In the genomic region with DNA sequence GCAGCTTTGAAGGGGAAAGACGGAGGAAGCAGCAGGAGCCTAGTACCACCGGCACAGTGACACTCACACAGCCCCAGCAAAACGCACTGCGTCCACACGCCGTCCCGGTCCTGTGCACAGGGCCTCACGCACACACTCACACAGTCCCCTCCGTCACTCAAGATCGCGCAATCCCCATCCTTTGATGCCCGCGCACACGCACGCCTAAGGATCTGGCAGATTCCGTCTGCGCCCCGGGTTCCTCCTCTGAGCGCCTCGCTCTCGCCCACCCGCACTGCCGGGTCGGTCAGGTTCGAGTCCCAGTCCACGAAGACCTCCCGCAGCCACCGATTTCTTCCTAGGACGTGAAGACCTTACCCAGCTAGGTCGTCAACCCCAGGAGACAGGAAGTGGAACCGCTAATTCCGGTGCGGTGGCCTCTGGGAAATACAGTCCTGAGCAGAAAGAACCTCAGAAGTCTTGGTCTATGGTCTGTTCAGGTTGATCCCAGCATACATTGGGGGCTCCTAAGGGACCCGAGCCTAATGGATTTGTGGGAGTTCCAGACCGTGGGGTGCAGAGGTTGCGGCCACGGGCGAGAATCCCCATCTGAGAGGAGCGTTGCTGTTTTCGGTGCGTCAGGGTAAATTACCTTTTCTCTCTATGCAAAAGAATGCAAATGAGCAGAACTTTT, we compare ENCODE assay signal across 7 cellular contexts. TPM values are rescaled to one million over a fixed set of nuclear protein-coding genes. Genes with fewer than 3 reads are reported as not detected.
DNase-seq lines count a peak whose midpoint lies in the region; ATAC-seq, FAIRE-seq and TF ChIP-seq lines count a peak whose summit lies in the region.

ZNF780B (minus strand) TSS at position 400 of the 673 bp plus-strand sequence. CDS start 5,899 bp downstream, outside the sequence.

- peaks cover 48% of the 10 kb centered on the region for H3K4me1 Mint-ChIP-seq in central memory CD8-positive, alpha-beta T cell

- H3K27me3 Mint-ChIP-seq in central memory CD8-positive, alpha-beta T cell, result peaks cover 14% of the 10 kb centered on the region

- no peaks in the 10 kb centered on the region for H3K4me1 ChIP-seq in kidney (ENCODE audit: control insufficient read depth in 1 of 2, insufficient read depth in 1 of 2, low read depth in 1 of 2, low read length in 2 of 2)

- peak within 1 kb of the TSS; percentile 97 for H3K27ac Mint-ChIP-seq in central memory CD8-positive, alpha-beta T cell (ENCODE audit: low read depth)

- peak within 1 kb of the TSS; percentile 63 to 78 for H3K9ac ChIP-seq in kidney (ENCODE audit: low read length in 2 of 2)

- H3K9me3 ChIP-seq in kidney (ENCODE audit: control insufficient read depth in 1 of 2, low read length in 2 of 2), result peaks cover 3 to 10% of the 10 kb centered on the region in 2 donors

- no peaks in the 10 kb centered on the region for H3K36me3 ChIP-seq in kidney (ENCODE audit: control insufficient read depth in 1 of 2, insufficient read depth in 2 of 2, low read length in 2 of 2)

- FAIRE-seq in kidney (lab: Jason Lieb, UNC), result no peak

- intact Hi-C loops in kidney (cut with DNase I), result no loop called here

- peak within 1 kb of the TSS; percentile 51 to 69 for H3K27ac ChIP-seq in kidney (ENCODE audit: low read depth in 2 of 2, low read length in 2 of 2)

- H3K36me3 Mint-ChIP-seq in central memory CD8-positive, alpha-beta T cell (ENCODE audit: insufficient read depth), result peaks cover 7% of the 10 kb centered on the region

- ATAC-seq in GM18498 (IDR thresholded peaks at IDR 0.05; ENCODE audit: unreplicated experiment) (peak; percentile 79), HG03045 (IDR thresholded peaks at IDR 0.05; ENCODE audit: unreplicated experiment) (peak; percentile 77)
- ATAC-seq in central memory CD8-positive, alpha-beta T cell (replicated peaks; ENCODE audit: extremely low read depth, poor library complexity, severe bottlenecking), result peak; percentile 93

- peak within 1 kb of the TSS; percentile 93 to 97 for H3K4me3 ChIP-seq in kidney (ENCODE audit: low read length in 2 of 2)

- H3K9me3 Mint-ChIP-seq in central memory CD8-positive, alpha-beta T cell, result peaks cover 14% of the 10 kb centered on the region

- no peak for TF ChIP-seq CTCF in kidney (IDR thresholded peaks at IDR 0.05; ENCODE audit: borderline replicate concordance, extremely low read depth, insufficient read depth)

- peak; percentile 91 for DNase-seq in NCI-H2227 (lab: John Stamatoyannopoulos, UW; ENCODE audit: unreplicated experiment)
- DNase-seq in activated CD4-positive, CD25-positive, alpha-beta regulatory T cell (lab: John Stamatoyannopoulos, UW), result peak; percentile 34 to 46 (median 43)
- DNase-seq in central memory CD8-positive, alpha-beta T cell (ENCODE audit: low spot score in 2 of 2), result peak; percentile 34
- peak; percentile 75 for DNase-seq in kidney
- DNase-seq in stimulated activated CD4-positive, alpha-beta T cell treated with anti-CD3 and anti-CD28 coated beads, Interleukin-15, amount 100 ng/mL, for 1 hour (ENCODE audit: low read depth in 1 of 2, low spot score in 1 of 2), result peak; percentile 38 to 40

- peak within 1 kb of the TSS; percentile 99 for H3K4me3 Mint-ChIP-seq in central memory CD8-positive, alpha-beta T cell

RNA-seq across cellular contexts. Expression of gene ZNF780B, which starts in this region (rescaled TPM):
- 33.2 TPM for total RNA-seq in kidney
- 4.6 TPM for polyA plus RNA-seq in kidney (ENCODE audit: insufficient read depth, low read depth, low replicate concordance)

Comparison
In these comparisons a context has a peak if more than half of its experiments do, and no peak if none do; other contexts are left out.
1. Peak in every context shown above with its lines: DNase-seq, ATAC-seq, H3K4me3 ChIP-seq and H3K27ac ChIP-seq.
2. DNase-seq: peak in every context shown above with its lines; median percentile 91 in NCI-H2227; 75 in kidney; 43 in activated CD4-positive, CD25-positive, alpha-beta regulatory T cell; 39 in stimulated activated CD4-positive, alpha-beta T cell treated with anti-CD3 and anti-CD28 coated beads, Interleukin-15, amount 100 ng/mL, for 1 hour; 34 in central memory CD8-positive, alpha-beta T cell.